Comparison of ENCODE assay signal across 9 cellular contexts in the genomic region with DNA sequence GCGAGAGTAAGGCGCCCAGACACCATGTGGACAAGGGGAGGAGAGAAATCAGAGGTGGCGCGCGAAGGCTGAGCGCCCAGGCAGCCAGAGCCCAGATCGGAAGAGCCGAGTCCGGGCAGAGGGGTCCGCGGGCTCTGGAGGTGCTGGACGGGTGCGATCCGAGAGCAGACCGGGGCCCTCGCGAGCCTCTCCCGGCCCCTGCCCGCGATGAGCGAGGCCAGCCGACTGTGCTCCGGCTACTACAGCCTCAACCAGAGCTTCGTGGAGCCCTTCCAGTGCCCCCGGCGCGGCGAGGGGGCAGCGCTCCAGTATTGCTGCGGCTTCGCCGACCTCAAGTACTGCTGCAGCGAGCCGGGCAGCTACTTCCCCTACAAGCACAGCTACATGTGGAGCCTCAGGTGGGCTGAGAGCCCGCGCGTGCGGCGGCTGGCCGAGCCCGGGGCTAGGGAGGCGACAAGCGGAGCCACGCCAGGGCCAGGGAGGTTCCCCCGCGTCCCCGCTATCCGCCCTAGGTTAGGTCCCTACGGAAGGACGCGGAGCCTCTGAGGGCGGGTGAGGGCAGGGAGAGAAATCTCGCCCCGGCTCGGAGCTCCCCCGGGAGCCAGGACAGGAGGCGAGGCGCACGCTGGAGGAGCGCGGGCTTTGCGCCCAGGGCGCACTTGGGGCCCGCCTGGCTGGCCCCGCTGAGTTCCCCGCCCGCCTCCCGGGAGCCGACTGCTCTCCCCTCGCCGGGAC. TPM values are rescaled to one million over a fixed set of nuclear protein-coding genes. Genes with fewer than 3 reads are reported as not detected.
DNase-seq lines count a peak whose midpoint lies in the region; ATAC-seq and TF ChIP-seq lines count a peak whose summit lies in the region.
"Had no signal": no experiment of that assay in that cellular context is flagged by ENCODE, and none has a peak within 500 bp of the region (broad histone marks: within the 10 kb centered on the region; RNA-seq: fewer than 3 reads in every experiment).

A gene (plus strand): TSS at position 87 of the 735 bp plus-strand sequence. CDS start 121 bp downstream, at position 208.

- no peak for ATAC-seq in HG02642 (IDR thresholded peaks at IDR 0.05; ENCODE audit: poor library complexity, unreplicated experiment)
- no peak for ATAC-seq in GM21717 (IDR thresholded peaks at IDR 0.05; ENCODE audit: unreplicated experiment)

- peak within 1 kb of the TSS; percentile 68 for H3K4me3 Mint-ChIP-seq in mesothelial cell of epicardium
- H3K4me3 Mint-ChIP-seq: CD4-positive, CD25-positive, alpha-beta regulatory T cell had no signal

- H3K36me3 Mint-ChIP-seq in mesothelial cell of epicardium = no peaks in the 10 kb centered on the region
- H3K36me3 Mint-ChIP-seq: CD4-positive, CD25-positive, alpha-beta regulatory T cell had no signal

- peaks cover 3% of the 10 kb centered on the region for H3K9me3 Mint-ChIP-seq in mesothelial cell of epicardium

- no peak for TF ChIP-seq CTCF in mesothelial cell of epicardium (IDR thresholded peaks at IDR 0.05; ENCODE audit: unreplicated experiment)

- H3K27ac Mint-ChIP-seq in mesothelial cell of epicardium = no peak within 1 kb of the TSS
- H3K27ac Mint-ChIP-seq: CD4-positive, CD25-positive, alpha-beta regulatory T cell had no signal

- DNase-seq in NCI-H510A treated with DMSO at 0.1 percent for 48 hours (lab: John Stamatoyannopoulos, UW) = peak; percentile 62
- DNase-seq in NCI-H510A (lab: John Stamatoyannopoulos, UW) = no peak
- peak; percentile 42 for DNase-seq in NCI-H2227 (lab: John Stamatoyannopoulos, UW; ENCODE audit: unreplicated experiment)
- peak; percentile 11 for DNase-seq in cerebellar cortex (ENCODE audit: low spot score)
- DNase-seq in mesothelial cell of epicardium (ENCODE audit: low spot score in 2 of 2, unreplicated experiment in 2 of 2) = peak; percentile 20 to 51
- DNase-seq in mucosa of gallbladder (ENCODE audit: low spot score) = no peak

- peaks cover 6% of the 10 kb centered on the region for H3K4me1 Mint-ChIP-seq in mesothelial cell of epicardium

- H3K27me3 Mint-ChIP-seq in mesothelial cell of epicardium (ENCODE audit: low read depth) = peaks cover 61% of the 10 kb centered on the region

RNA-seq across cellular contexts. Expression of the gene that starts here (rescaled TPM):
- total RNA-seq in mesothelial cell of epicardium (not detected in 3 replicates), mucosa of gallbladder (not detected)
- total RNA-seq: CD4-positive, CD25-positive, alpha-beta regulatory T cell had no signal

Comparison
In these comparisons a context has a peak if more than half of its experiments do, and no peak if none do; other contexts are left out.
1. DNase-seq: peak in NCI-H510A treated with DMSO at 0.1 percent for 48 hours (single experiment), NCI-H2227 (single experiment) and cerebellar cortex (single experiment); none in NCI-H510A (single experiment) and mucosa of gallbladder (single experiment).
2. Peak in DNase-seq in mesothelial cell of epicardium; RNA of the gene not detected or under 1 TPM.